1 cellular context compared by ENCODE assay signal in genomic region chr4:704971-705277, GRCh38.
TF ChIP-seq lines count a peak whose summit lies in the region.

No MANE protein-coding gene starts in this region.

TF ChIP-seq in GM12878, 131 proteins besides CTCF, POLR2A, EP300 and RAD21:
- TF ChIP-seq TAF1 (IDR thresholded peaks at IDR 0.05; ENCODE audit: borderline replicate concordance, low read depth, low read length) (no peak), NR2C2 (IDR thresholded peaks at IDR 0.05; ENCODE audit: borderline replicate concordance, control insufficient read depth, insufficient read length, low read depth) (peak; percentile 8)
